ENCODE assay signal across 1 cellular context in the genomic region with DNA sequence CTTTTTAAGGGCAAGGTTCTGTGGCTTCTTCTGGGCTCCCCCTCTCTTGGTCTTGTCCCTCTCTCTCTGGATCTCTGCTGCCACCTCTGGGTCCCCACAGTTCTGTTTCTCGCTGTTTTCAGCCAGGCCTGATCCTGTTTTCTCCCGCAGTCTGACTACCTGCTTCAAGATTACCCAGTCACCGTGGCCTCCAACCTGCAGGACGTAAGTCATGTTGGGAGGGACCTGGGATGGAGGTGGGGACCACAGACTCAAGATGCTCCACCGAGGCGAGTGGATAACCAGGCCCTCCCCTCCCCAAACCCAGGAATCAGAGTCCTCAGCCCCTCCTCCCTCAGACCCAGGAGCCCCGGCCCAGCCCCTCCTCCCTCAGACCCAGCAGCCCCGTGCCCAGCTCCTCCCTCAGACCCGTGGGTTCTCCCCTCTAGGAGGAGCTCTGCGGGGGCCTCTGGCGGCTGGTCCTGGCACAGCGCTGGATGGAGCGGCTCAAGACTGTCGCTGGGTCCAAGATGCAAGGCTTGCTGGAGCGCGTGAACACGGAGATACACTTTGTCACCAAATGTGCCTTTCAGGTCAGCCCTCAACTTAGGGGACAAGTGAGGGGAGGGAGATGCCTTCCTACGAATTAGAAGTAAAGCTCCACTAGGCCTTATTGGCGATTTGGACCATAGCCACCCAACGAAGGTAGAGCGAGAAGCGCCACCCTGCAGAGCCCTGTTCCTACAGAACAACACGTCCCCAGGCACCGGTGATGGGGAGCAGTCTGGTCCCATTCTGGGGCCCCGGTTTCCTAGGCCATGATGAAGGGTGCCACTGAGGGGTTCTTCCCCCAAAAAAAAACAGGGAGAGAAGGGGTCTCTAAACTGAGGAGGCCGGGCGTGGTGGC.
A peak's percentile ranks its signal among the peaks of the same experiment; 100 is the strongest.
TF ChIP-seq lines count a peak whose summit lies in the region.

No MANE protein-coding gene starts in this region.

TF ChIP-seq in H1, 55 proteins besides CTCF, POLR2A, EP300 and RAD21:
- TF ChIP-seq KDM4A (IDR thresholded peaks at IDR 0.05; ENCODE audit: low read depth, low read length, severe bottlenecking): peak; percentile 16
- 0 out of 2 replicates have a peak, but pooled peaks have one; percentile 7 for TF ChIP-seq BACH1 (IDR thresholded peaks at IDR 0.05; ENCODE audit: low read length)
- peak; percentile 20; the same call in 1 of the 2 replicates for TF ChIP-seq SP1 (IDR thresholded peaks at IDR 0.05; ENCODE audit: low read depth, low read length)
- peak; percentile 42 for TF ChIP-seq TAF7 (optimal IDR thresholded peaks at IDR 0.05; ENCODE audit: borderline replicate concordance, low read depth, low read length)
- no peak for TF ChIP-seq PHF8 (conservative IDR thresholded peaks at IDR 0.05; ENCODE audit: low read depth, low read length)
- 0 out of 2 replicates have a peak, but pooled peaks have one; percentile 28 for TF ChIP-seq YY1 (IDR thresholded peaks at IDR 0.05; ENCODE audit: low read depth, low read length)
